ENCODE assay signal across 26 cellular contexts in the genomic region with DNA sequence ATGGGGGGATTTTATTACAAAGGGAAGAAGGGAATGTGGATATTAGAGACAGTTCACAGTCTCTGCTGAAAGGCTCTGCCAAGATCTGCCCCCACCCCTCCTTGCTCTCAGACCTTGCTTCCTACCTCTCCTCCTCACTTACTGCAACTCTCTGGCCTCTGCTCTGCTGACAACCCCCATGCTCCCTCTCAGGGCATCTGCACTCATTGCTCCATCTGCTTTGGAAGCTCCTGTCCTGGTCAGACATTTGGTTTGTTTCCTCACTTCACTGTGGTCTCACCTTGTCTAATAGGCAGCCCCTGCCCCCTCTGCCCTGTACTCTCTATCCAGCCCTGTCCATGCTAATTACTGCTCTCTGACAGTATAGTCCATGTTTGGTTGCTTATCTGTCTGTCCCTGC.
DNase-seq lines count a peak whose midpoint lies in the region; ATAC-seq and TF ChIP-seq lines count a peak whose summit lies in the region.
"Had no signal": no experiment of that assay in that cellular context is flagged by ENCODE, and none has a peak within 500 bp of the region (broad histone marks: within the 10 kb centered on the region; RNA-seq: fewer than 3 reads in every experiment).

No MANE protein-coding gene starts in this region.

- no peaks in the 10 kb centered on the region for H3K27me3 Mint-ChIP-seq in nephron (ENCODE audit: low read depth)
- H3K27me3 Mint-ChIP-seq: central memory CD8-positive, alpha-beta T cell; naive B cell had no signal

- in situ Hi-C loops in brain microvascular endothelial cell (cut with HindIII; ENCODE audit: low pct_ligation_motif_present, low sequenced_read_pairs) = no loop called here

- H3K4me3 ChIP-seq in brain microvascular endothelial cell (ENCODE audit: low read depth, low read length) = no peak overlapping the region
- H3K4me3 ChIP-seq: dorsolateral prefrontal cortex, HAP-1, ovary, right atrium auricular region, tibial artery had no signal

- peaks cover 46% of the 10 kb centered on the region for H3K4me1 Mint-ChIP-seq in nephron

- no peaks in the 10 kb centered on the region for H3K27me3 ChIP-seq in brain microvascular endothelial cell (replicated peaks)
- H3K27me3 ChIP-seq: dorsolateral prefrontal cortex, ovary, right atrium auricular region, tibial artery had no signal

- H3K36me3 Mint-ChIP-seq in nephron (ENCODE audit: low read depth) = no peaks in the 10 kb centered on the region
- H3K36me3 Mint-ChIP-seq: memory B cell, naive B cell had no signal

- H3K4me3 Mint-ChIP-seq in nephron = peak overlapping the region in 1 of 3 experiments; percentile 24
- H3K4me3 Mint-ChIP-seq: activated naive CD4-positive, alpha-beta T cell treated with anti-CD3 and anti-CD28 coated beads, Interleukin-2, amount 10 ng/mL, durations not matched to agents 7 days and 5 days; central memory CD8-positive, alpha-beta T cell; memory B cell; naive B cell had no signal

- no peaks in the 10 kb centered on the region for H3K9me3 Mint-ChIP-seq in nephron
- H3K9me3 Mint-ChIP-seq: central memory CD8-positive, alpha-beta T cell; memory B cell had no signal

- H3K27ac Mint-ChIP-seq in nephron = peak overlapping the region; percentile 68 to 94 (median 91)
- H3K27ac Mint-ChIP-seq: activated naive CD4-positive, alpha-beta T cell treated with anti-CD3 and anti-CD28 coated beads, Interleukin-2, amount 10 ng/mL, durations not matched to agents 7 days and 5 days; memory B cell had no signal

- no peak for TF ChIP-seq CTCF in brain microvascular endothelial cell (IDR thresholded peaks at IDR 0.05; ENCODE audit: low read depth, low read length, missing control alignments)
- no peak for TF ChIP-seq CTCF in nephron (IDR thresholded peaks at IDR 0.05; ENCODE audit: unreplicated experiment in 3 of 3)

- H3K27ac ChIP-seq in brain microvascular endothelial cell = peak overlapping the region; percentile 89
- H3K27ac ChIP-seq: ovary, right atrium auricular region, tibial artery had no signal

- intact Hi-C loops in sciatic nerve (cut with DNase I) = no loop called here

- no peaks in the 10 kb centered on the region for H3K36me3 ChIP-seq in brain microvascular endothelial cell (replicated peaks)
- H3K36me3 ChIP-seq: HAP-1, ovary, right atrium auricular region, tibial artery had no signal

- ATAC-seq in sciatic nerve = no peak
- ATAC-seq in GM18517 (IDR thresholded peaks at IDR 0.05; ENCODE audit: unreplicated experiment) = no peak
- ATAC-seq: left colon; stimulated activated naive CD8-positive, alpha-beta T cell treated with anti-CD3 and anti-CD28 coated beads, Interleukin-15, Interleukin-2, amounts not matched to agents 100 U/mL and 50 U/mL, for 24 hours had no signal

- peak; percentile 34 for DNase-seq in activated CD8-positive, alpha-beta memory T cell treated with anti-CD3 and anti-CD28 coated beads, Interleukin-2, amount 50 U/mL, for 48 hours
- no peak for DNase-seq in activated CD8-positive, alpha-beta memory T cell treated with anti-CD3 and anti-CD28 coated beads, Interleukin-2, amount 50 U/mL, for 4 hours
- DNase-seq in brain microvascular endothelial cell = no peak
- DNase-seq in sciatic nerve (ENCODE audit: low spot score) = no peak
- no peak for DNase-seq in GM19238 (ENCODE audit: insufficient read length, low spot score)
- no peak for DNase-seq in NCI-H2107 treated with DMSO at 0.1 percent for 48 hours (lab: John Stamatoyannopoulos, UW; ENCODE audit: unreplicated experiment)
- DNase-seq: activated CD4-positive, alpha-beta T cell treated with anti-CD3 and anti-CD28 coated beads for 48 hours; activated naive CD4-positive, alpha-beta T cell treated with anti-CD3 and anti-CD28 coated beads, Interleukin-2, amount 10 ng/mL, durations not matched to agents 7 days and 5 days; Caco-2; DND-41; dorsolateral prefrontal cortex; left colon; naive B cell; NCI-H1092; NCI-H187; NCI-H2227 treated with DMSO at 0.1 percent for 48 hours; ovary; stimulated activated naive CD8-positive, alpha-beta T cell treated with anti-CD3 and anti-CD28 coated beads, Interleukin-15, Interleukin-2, amounts not matched to agents 100 U/mL and 50 U/mL, for 24 hours; T-helper 2 cell; tibial artery had no signal
